1 cellular context compared by ENCODE assay signal in the genomic region with DNA sequence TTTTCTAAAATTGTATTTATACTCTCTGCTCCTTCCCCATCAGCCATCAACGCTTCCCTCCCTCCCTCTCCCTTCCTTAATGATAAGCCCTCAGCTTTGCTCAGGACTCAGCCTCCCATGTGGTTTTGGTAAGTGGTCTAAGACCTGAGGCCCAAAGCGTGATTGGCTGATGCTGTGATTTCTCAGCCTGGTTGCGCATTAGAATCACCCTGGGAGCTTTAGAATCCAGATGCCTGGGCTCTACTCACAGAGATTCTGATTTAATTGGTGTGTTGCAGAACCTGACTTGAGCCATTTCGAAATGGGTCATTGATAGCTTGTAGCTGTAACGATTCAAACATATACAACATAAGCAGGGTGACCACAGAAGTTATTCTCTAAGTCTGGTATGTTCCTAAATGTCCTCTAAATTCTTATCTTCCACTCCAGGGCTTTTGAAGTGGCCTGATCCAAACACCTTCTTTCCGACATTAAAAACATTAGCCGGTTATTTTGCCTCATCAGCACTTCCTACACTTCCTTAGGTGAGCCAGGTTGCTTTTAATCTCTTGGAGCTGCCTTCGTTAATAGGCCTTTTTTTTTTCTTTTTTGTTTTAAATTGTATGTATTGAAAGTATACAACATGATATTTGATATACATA.
TF ChIP-seq lines count a peak whose summit lies in the region.

No MANE protein-coding gene starts in this region.

TF ChIP-seq in IMR-90, 13 proteins besides CTCF, POLR2A, EP300 and RAD21:
- no peak for TF ChIP-seq FOS (IDR thresholded peaks at IDR 0.05; ENCODE audit: low read depth, low read length)
- no peak for TF ChIP-seq BHLHE40 (IDR thresholded peaks at IDR 0.05; ENCODE audit: low read depth, low read length)
- no peak for TF ChIP-seq MXI1 (IDR thresholded peaks at IDR 0.05; ENCODE audit: borderline replicate concordance, low read depth, low read length)
- TF ChIP-seq, protein P1, sequence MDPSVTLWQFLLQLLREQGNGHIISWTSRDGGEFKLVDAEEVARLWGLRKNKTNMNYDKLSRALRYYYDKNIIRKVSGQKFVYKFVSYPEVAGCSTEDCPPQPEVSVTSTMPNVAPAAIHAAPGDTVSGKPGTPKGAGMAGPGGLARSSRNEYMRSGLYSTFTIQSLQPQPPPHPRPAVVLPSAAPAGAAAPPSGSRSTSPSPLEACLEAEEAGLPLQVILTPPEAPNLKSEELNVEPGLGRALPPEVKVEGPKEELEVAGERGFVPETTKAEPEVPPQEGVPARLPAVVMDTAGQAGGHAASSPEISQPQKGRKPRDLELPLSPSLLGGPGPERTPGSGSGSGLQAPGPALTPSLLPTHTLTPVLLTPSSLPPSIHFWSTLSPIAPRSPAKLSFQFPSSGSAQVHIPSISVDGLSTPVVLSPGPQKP (IDR thresholded peaks at IDR 0.05; ENCODE audit: borderline replicate concordance, low read depth, low read length): no peak
- TF ChIP-seq, protein P2, sequence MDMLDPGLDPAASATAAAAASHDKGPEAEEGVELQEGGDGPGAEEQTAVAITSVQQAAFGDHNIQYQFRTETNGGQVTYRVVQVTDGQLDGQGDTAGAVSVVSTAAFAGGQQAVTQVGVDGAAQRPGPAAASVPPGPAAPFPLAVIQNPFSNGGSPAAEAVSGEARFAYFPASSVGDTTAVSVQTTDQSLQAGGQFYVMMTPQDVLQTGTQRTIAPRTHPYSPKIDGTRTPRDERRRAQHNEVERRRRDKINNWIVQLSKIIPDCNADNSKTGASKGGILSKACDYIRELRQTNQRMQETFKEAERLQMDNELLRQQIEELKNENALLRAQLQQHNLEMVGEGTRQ (IDR thresholded peaks at IDR 0.05; ENCODE audit: low read depth, low read length): no peak
- TF ChIP-seq SMC3 (IDR thresholded peaks at IDR 0.05; ENCODE audit: low read depth, low read length): no peak
- no peak for TF ChIP-seq NFE2L2 (IDR thresholded peaks at IDR 0.05; ENCODE audit: low read depth, low read length)
- TF ChIP-seq MAFK (IDR thresholded peaks at IDR 0.05; ENCODE audit: low read depth, low read length): peak; percentile 96
- TF ChIP-seq CEBPB (IDR thresholded peaks at IDR 0.05; ENCODE audit: low read depth, low read length): peak; percentile 13; the same call in 1 of the 2 replicates
TF ChIP-seq in IMR-90: peak in this region for 2.
